Comparison of ENCODE assay signal across 8 cellular contexts in genomic region chr19:51366050-51366998, GRCh38. TPM values are rescaled to one million over a fixed set of nuclear protein-coding genes. Genes with fewer than 3 reads are reported as not detected.
DNase-seq lines count a peak whose midpoint lies in the region; ATAC-seq, FAIRE-seq and TF ChIP-seq lines count a peak whose summit lies in the region.

ETFB (minus strand) TSS chr19:51366388; CDS start chr19:51366326, 62 bp downstream.

- peak within 1 kb of the TSS; percentile 97 for H3K27ac ChIP-seq in kidney (ENCODE audit: low read depth in 2 of 2, low read length in 2 of 2)

- intact Hi-C loops in kidney (cut with DNase I) = no loop called here

- peak; percentile 42 for ATAC-seq in HG02943 (IDR thresholded peaks at IDR 0.05; ENCODE audit: low read depth, unreplicated experiment)
- no peak for ATAC-seq in HG03139 (IDR thresholded peaks at IDR 0.05; ENCODE audit: unreplicated experiment)

- no peaks in the 10 kb centered on the region for H3K36me3 ChIP-seq in kidney (ENCODE audit: control insufficient read depth in 1 of 2, insufficient read depth in 2 of 2, low read length in 2 of 2)

- peak; percentile 95 for DNase-seq in GM12892 (ENCODE audit: insufficient read length)
- peak; percentile 94 for DNase-seq in NCI-H446 treated with DMSO at 0.1 percent for 48 hours (lab: John Stamatoyannopoulos, UW)
- DNase-seq in activated CD4-positive, alpha-beta T cell treated with anti-CD3 and anti-CD28 coated beads for 24 hours (ENCODE audit: low read depth in 2 of 2) = peak; percentile 90 to 91
- peak; percentile 95 to 98 for DNase-seq in cerebellar nuclear complex (lab: John Stamatoyannopoulos, UW)
- peak; percentile 99 for DNase-seq in kidney
- peak; percentile 89 to 95 (median 94) for DNase-seq in stimulated activated CD4-positive, alpha-beta T cell treated with anti-CD3 and anti-CD28 coated beads, Interleukin-12 subunit alpha, Interleukin-12 subunit beta, amount 100 ng/mL, for 48 hours (ENCODE audit: low read depth in 2 of 3, low spot score in 1 of 3)

- TF ChIP-seq CTCF in kidney (IDR thresholded peaks at IDR 0.05; ENCODE audit: borderline replicate concordance, extremely low read depth, insufficient read depth) = no peak

- H3K4me1 ChIP-seq in kidney (ENCODE audit: control insufficient read depth in 1 of 2, insufficient read depth in 1 of 2, low read depth in 1 of 2, low read length in 2 of 2) = peaks cover 5 to 17% of the 10 kb centered on the region in 2 donors

- H3K9ac ChIP-seq in kidney (ENCODE audit: low read length in 2 of 2) = peak within 1 kb of the TSS; percentile 90 to 94

- no peaks in the 10 kb centered on the region for H3K9me3 ChIP-seq in kidney (ENCODE audit: control insufficient read depth in 1 of 2, low read length in 2 of 2)

- peak; percentile 92 for FAIRE-seq in GM12892 (lab: Jason Lieb, UNC)
- FAIRE-seq in kidney (lab: Jason Lieb, UNC) = peak; percentile 35

- TF ChIP-seq POLR2A in GM12892 (IDR thresholded peaks at IDR 0.05; ENCODE audit: low read depth, low read length) = peak; percentile 83

- H3K4me3 ChIP-seq in kidney (ENCODE audit: low read length in 2 of 2) = peak within 1 kb of the TSS; percentile 94 to 95

RNA-seq across cellular contexts. Expression of gene ETFB, which starts in this region (rescaled TPM):
- polyA plus RNA-seq in GM12892 (2012; ENCODE audit: missing spikeins) = 65.3 TPM
- total RNA-seq in kidney = 76.8 TPM
- 620 TPM for polyA plus RNA-seq in kidney (ENCODE audit: insufficient read depth, low read depth, low replicate concordance)
